ENCODE assay signal across 8 cellular contexts in genomic region chr11:31870609-31871309, GRCh38. TPM values are rescaled to one million over a fixed set of nuclear protein-coding genes. Genes with fewer than 3 reads are reported as not detected.
A peak's percentile ranks its signal among the peaks of the same experiment; 100 is the strongest.
DNase-seq lines count a peak whose midpoint lies in the region; ATAC-seq and TF ChIP-seq lines count a peak whose summit lies in the region.

No MANE protein-coding gene starts in this region.

- peak; percentile 54 to 82 (median 62) for TF ChIP-seq CTCF in body of pancreas (IDR thresholded peaks at IDR 0.05)

- DNase-seq in DMS 273 (lab: John Stamatoyannopoulos, UW; ENCODE audit: unreplicated experiment) (peak; percentile 78), HAP-1 (ENCODE audit: low spot score in 2 of 2) (peak; percentile 76 to 86), NCI-H82 (lab: John Stamatoyannopoulos, UW) (peak; percentile 89), body of pancreas (peak; percentile 44 to 64 (median 58)), iPS-NIHi7 (ENCODE audit: extremely low spot score) (peak; percentile 89), stromal cell of bone marrow (ENCODE audit: low read depth) (peak; percentile 18)

- no peaks in the 10 kb centered on the region for H3K36me3 ChIP-seq in HAP-1 (replicated peaks)
- H3K36me3 ChIP-seq in body of pancreas (replicated peaks in 1 of 2; ENCODE audit: insufficient read depth in 1 of 2, low read depth in 2 of 2), result no peaks in the 10 kb centered on the region

- no peak for TF ChIP-seq POLR2A in body of pancreas (IDR thresholded peaks at IDR 0.05)

- no peak overlapping the region for H3K27ac ChIP-seq in body of pancreas

- in situ Hi-C loops in HAP-1 (cut with MboI; ENCODE audit: low sequenced_read_pairs), result loop anchor here (10.0 to 25.0 kb wide), 3 partner anchors 233 to 476 kb away; no protein-coding TSS in a partner anchor

- no peak overlapping the region for H3K4me3 ChIP-seq in HAP-1
- H3K4me3 ChIP-seq in body of pancreas, result no peak overlapping the region

- H3K27me3 ChIP-seq in HAP-1 (ENCODE audit: low read depth) (peaks cover 31% of the 10 kb centered on the region), body of pancreas (no peaks in the 10 kb centered on the region)

- H3K9me3 ChIP-seq in HAP-1, result no peaks in the 10 kb centered on the region
- no peaks in the 10 kb centered on the region for H3K9me3 ChIP-seq in body of pancreas

- intact Hi-C loops in body of pancreas (cut with DNase I), result no loop called here

- no peaks in the 10 kb centered on the region; the same call in 1 of the 2 replicates for H3K4me1 ChIP-seq in HAP-1
- peaks cover 9% of the 10 kb centered on the region for H3K4me1 ChIP-seq in body of pancreas

- ATAC-seq in body of pancreas, result peak; percentile 59
- ATAC-seq in GM18870 (IDR thresholded peaks at IDR 0.05; ENCODE audit: unreplicated experiment), result no peak
- no peak for ATAC-seq in HG03565 (IDR thresholded peaks at IDR 0.05; ENCODE audit: unreplicated experiment)

- WGBS in body of pancreas, 2 donors, result 5 to 10% methylated on average over 11 to 13 of the region's 13 CpGs

RNA-seq across cellular contexts. Expression of gene PAX6, which starts 59.6 kb away (rescaled TPM):
- 10 to 100 TPM; 10.2 to 12.5 TPM for total RNA-seq in body of pancreas

Comparison
In these comparisons a context has a peak if more than half of its experiments do, and no peak if none do; other contexts are left out.
1. DNase-seq: peak in every context shown above with its lines; median percentile 89 in NCI-H82; 89 in iPS-NIHi7; 81 in HAP-1; 78 in DMS 273; 58 in body of pancreas; 18 in stromal cell of bone marrow.